8 cellular contexts compared by ENCODE assay signal in the genomic region with DNA sequence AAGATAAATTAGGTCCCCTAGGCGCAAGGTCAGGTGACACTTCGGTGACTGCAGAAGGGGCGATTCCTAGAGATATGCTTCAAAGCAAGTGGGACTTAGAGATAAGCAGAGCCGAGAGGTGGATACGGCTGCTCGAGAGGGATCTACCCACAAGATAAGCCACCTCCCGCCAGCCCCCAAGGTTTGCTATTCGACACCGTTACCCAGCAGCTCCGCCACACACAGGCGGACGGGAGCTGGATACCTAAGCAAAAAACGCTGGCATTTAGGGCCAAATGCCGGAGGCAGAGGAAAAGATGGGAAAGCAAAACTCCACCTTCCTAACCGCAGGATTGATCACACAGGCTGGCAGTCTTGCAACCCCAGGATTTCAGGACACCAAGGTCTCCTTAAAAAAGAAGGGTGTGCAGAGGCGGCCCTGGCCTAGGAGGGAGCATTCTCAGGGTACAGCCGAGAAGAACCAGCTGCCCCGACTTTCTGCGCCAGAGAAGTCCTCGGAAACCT. TPM values are rescaled to one million over a fixed set of nuclear protein-coding genes. Genes with fewer than 3 reads are reported as not detected.
DNase-seq lines count a peak whose midpoint lies in the region; ATAC-seq and TF ChIP-seq lines count a peak whose summit lies in the region.

No MANE protein-coding gene starts in this region.

- H3K27me3 ChIP-seq in MM.1S (replicated peaks; ENCODE audit: insufficient read depth, low read length), result no peaks in the 10 kb centered on the region
- H3K27me3 ChIP-seq in iPS-18a (ENCODE audit: control insufficient read depth, insufficient read depth, low read length), result no peaks in the 10 kb centered on the region

- peaks cover 55% of the 10 kb centered on the region for H3K4me1 Mint-ChIP-seq in activated naive CD8-positive, alpha-beta T cell treated with anti-CD3 and anti-CD28 coated beads for 36 hours

- H3K4me3 ChIP-seq in MM.1S (ENCODE audit: low read length) (peak overlapping the region; percentile 83), iPS-18a (ENCODE audit: low read length) (peak overlapping the region; percentile 87)

- H3K4me1 ChIP-seq in MM.1S (ENCODE audit: low read length) (peaks cover 24% of the 10 kb centered on the region), iPS-18a (ENCODE audit: control insufficient read depth, low read depth, low read length) (peaks cover 17% of the 10 kb centered on the region)

- no peaks in the 10 kb centered on the region for H3K9me2 ChIP-seq in MM.1S (replicated peaks; ENCODE audit: insufficient read depth, low read length)

- H4K20me1 ChIP-seq in MM.1S (ENCODE audit: insufficient read depth, low read length), result no peaks in the 10 kb centered on the region

- no peaks in the 10 kb centered on the region; the same call in 1 of the 2 replicates for H3K36me3 ChIP-seq in MM.1S (replicated peaks; ENCODE audit: insufficient read depth, low read length)
- H3K36me3 ChIP-seq in iPS-18a (ENCODE audit: control insufficient read depth, low read depth, low read length), result peaks cover 27% of the 10 kb centered on the region

- peaks cover 41% of the 10 kb centered on the region for H3K36me3 Mint-ChIP-seq in activated naive CD8-positive, alpha-beta T cell treated with anti-CD3 and anti-CD28 coated beads for 36 hours

- no peaks in the 10 kb centered on the region for H3K9me3 Mint-ChIP-seq in activated naive CD8-positive, alpha-beta T cell treated with anti-CD3 and anti-CD28 coated beads for 36 hours

- H3K9ac ChIP-seq in MM.1S (ENCODE audit: low read length), result peak overlapping the region; percentile 59; the same call in 1 of the 2 replicates
- H3K9ac ChIP-seq in iPS-18a (ENCODE audit: low read length), result peak overlapping the region; percentile 86

- ATAC-seq in GM21576 (IDR thresholded peaks at IDR 0.05; ENCODE audit: unreplicated experiment), result no peak
- no peak for ATAC-seq in GM19397 (IDR thresholded peaks at IDR 0.05; ENCODE audit: unreplicated experiment)
- no peak for ATAC-seq in GM21825 (IDR thresholded peaks at IDR 0.05; ENCODE audit: unreplicated experiment)

- DNase-seq in ELR (ENCODE audit: low read depth) (peak; percentile 60), MM.1S (peak; percentile 23)
- peak; percentile 21 for DNase-seq in activated naive CD8-positive, alpha-beta T cell treated with anti-CD3 and anti-CD28 coated beads for 36 hours
- DNase-seq in stimulated activated CD4-positive, alpha-beta T cell treated with anti-CD3 and anti-CD28 coated beads, Interleukin-1b, Interleukin-23, amount 100 ng/mL, for 48 hours, result peak; percentile 20

- H3K4me2 ChIP-seq in MM.1S (ENCODE audit: low read depth, low read length), result peak overlapping the region; percentile 93

- H3F3A ChIP-seq in MM.1S (ENCODE audit: insufficient read depth, low read length), result no peaks in the 10 kb centered on the region

- peaks cover 18% of the 10 kb centered on the region for H3K79me2 ChIP-seq in MM.1S (ENCODE audit: low read length)

- H3K9me3 ChIP-seq in MM.1S (replicated peaks; ENCODE audit: insufficient read depth, low read length) (no peaks in the 10 kb centered on the region), iPS-18a (ENCODE audit: control insufficient read depth, low read depth, low read length) (no peaks in the 10 kb centered on the region)

- no peak for TF ChIP-seq CTCF in MM.1S (IDR thresholded peaks at IDR 0.05; ENCODE audit: low read length)

- peak overlapping the region; percentile 56 for H2AFZ ChIP-seq in MM.1S (ENCODE audit: low read length)

- H3K27ac ChIP-seq in MM.1S (ENCODE audit: low read length), result no peak overlapping the region
- peak overlapping the region; percentile 31 for H3K27ac ChIP-seq in iPS-18a (ENCODE audit: low read length)

- no peaks in the 10 kb centered on the region for H3K27me3 Mint-ChIP-seq in activated naive CD8-positive, alpha-beta T cell treated with anti-CD3 and anti-CD28 coated beads for 36 hours

- H3K4me3 Mint-ChIP-seq in activated naive CD8-positive, alpha-beta T cell treated with anti-CD3 and anti-CD28 coated beads for 36 hours, result peak overlapping the region; percentile 89

- H3K27ac Mint-ChIP-seq in activated naive CD8-positive, alpha-beta T cell treated with anti-CD3 and anti-CD28 coated beads for 36 hours, result peak overlapping the region; percentile 80

RNA-seq across cellular contexts. Expression of gene FTH1, which starts 0.7 kb away (rescaled TPM):
- 100 to 1,000 TPM; 821 to 824 TPM for total RNA-seq in activated naive CD8-positive, alpha-beta T cell treated with anti-CD3 and anti-CD28 coated beads for 36 hours

RNA-seq across cellular contexts. Expression of gene BEST1, which starts 16.6 kb away (rescaled TPM):
- total RNA-seq in activated naive CD8-positive, alpha-beta T cell treated with anti-CD3 and anti-CD28 coated beads for 36 hours, result 1 to 10 TPM in 1 of 2 experiments, under 1 TPM in 1; 0.58 to 1.0 TPM

RNA-seq across cellular contexts. Expression of gene RAB3IL1, which starts 49.4 kb away (rescaled TPM):
- not detected for total RNA-seq in activated naive CD8-positive, alpha-beta T cell treated with anti-CD3 and anti-CD28 coated beads for 36 hours
